Comparison of ENCODE assay signal across 1 cellular context in the genomic region with DNA sequence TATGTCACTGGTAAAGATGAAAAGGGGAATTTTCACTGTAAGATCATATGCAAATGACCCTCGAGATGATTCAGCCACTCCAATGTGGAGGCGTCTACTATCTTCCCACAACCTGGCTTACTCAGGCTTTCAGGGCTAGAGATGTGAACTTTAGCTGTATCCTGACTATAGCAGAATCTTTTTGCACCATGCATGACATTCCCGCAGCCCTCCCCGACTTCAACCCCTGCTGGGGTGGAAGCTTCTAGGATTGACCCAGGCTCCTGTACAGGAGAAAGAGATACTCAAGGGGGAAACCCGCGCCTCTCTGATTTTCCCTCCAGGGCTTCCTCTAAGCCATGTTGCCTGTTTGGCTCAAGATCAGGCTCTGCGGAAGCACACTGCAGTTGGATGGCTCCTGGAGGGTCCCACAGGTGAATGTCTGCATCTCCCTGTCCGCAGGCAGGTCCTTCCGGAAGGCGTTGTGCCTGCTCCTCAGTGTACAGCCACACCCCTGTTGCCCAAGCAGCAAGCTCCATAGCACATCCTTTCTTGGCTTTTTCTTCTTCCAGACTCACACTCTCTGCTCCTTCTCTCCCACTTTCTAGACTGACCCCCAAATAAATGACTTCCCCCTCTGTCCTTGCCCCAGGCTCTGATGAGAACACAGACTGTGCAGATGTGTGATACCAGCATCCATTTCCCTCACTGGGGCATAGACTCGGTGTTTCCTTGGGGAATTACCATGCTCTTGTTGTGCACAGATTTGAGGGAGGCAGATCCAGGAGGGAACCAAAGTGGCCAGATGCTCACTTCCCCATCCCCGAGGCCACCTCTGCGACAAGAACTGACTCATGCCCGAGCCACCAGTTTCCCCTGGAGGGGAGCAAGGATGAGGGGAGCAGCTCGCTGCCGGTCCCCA.
TF ChIP-seq lines count a peak whose summit lies in the region.

No MANE protein-coding gene starts in this region.

TF ChIP-seq in IMR-90, 13 proteins besides CTCF, POLR2A, EP300 and RAD21 (continued from another document):
- TF ChIP-seq, protein P1, sequence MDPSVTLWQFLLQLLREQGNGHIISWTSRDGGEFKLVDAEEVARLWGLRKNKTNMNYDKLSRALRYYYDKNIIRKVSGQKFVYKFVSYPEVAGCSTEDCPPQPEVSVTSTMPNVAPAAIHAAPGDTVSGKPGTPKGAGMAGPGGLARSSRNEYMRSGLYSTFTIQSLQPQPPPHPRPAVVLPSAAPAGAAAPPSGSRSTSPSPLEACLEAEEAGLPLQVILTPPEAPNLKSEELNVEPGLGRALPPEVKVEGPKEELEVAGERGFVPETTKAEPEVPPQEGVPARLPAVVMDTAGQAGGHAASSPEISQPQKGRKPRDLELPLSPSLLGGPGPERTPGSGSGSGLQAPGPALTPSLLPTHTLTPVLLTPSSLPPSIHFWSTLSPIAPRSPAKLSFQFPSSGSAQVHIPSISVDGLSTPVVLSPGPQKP (IDR thresholded peaks at IDR 0.05; ENCODE audit: borderline replicate concordance, low read depth, low read length) = no peak
- no peak for TF ChIP-seq BHLHE40 (IDR thresholded peaks at IDR 0.05; ENCODE audit: low read depth, low read length)
- TF ChIP-seq RFX5 (IDR thresholded peaks at IDR 0.05; ENCODE audit: low read depth, low read length) = no peak
- TF ChIP-seq MXI1 (IDR thresholded peaks at IDR 0.05; ENCODE audit: borderline replicate concordance, low read depth, low read length) = no peak
- TF ChIP-seq CEBPB (IDR thresholded peaks at IDR 0.05; ENCODE audit: low read depth, low read length) = no peak
- no peak for TF ChIP-seq SMC3 (IDR thresholded peaks at IDR 0.05; ENCODE audit: low read depth, low read length)
- no peak for TF ChIP-seq RCOR1 (IDR thresholded peaks at IDR 0.05; ENCODE audit: insufficient replicate concordance, low read length)
- TF ChIP-seq, protein P2, sequence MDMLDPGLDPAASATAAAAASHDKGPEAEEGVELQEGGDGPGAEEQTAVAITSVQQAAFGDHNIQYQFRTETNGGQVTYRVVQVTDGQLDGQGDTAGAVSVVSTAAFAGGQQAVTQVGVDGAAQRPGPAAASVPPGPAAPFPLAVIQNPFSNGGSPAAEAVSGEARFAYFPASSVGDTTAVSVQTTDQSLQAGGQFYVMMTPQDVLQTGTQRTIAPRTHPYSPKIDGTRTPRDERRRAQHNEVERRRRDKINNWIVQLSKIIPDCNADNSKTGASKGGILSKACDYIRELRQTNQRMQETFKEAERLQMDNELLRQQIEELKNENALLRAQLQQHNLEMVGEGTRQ (IDR thresholded peaks at IDR 0.05; ENCODE audit: low read depth, low read length) = no peak
- TF ChIP-seq MAZ (IDR thresholded peaks at IDR 0.05; ENCODE audit: borderline replicate concordance, low read depth, low read length) = no peak
- no peak for TF ChIP-seq NFE2L2 (IDR thresholded peaks at IDR 0.05; ENCODE audit: low read depth, low read length)
- no peak for TF ChIP-seq FOS (IDR thresholded peaks at IDR 0.05; ENCODE audit: low read depth, low read length)
